Comparison of ENCODE assay signal across 8 cellular contexts in the genomic region with DNA sequence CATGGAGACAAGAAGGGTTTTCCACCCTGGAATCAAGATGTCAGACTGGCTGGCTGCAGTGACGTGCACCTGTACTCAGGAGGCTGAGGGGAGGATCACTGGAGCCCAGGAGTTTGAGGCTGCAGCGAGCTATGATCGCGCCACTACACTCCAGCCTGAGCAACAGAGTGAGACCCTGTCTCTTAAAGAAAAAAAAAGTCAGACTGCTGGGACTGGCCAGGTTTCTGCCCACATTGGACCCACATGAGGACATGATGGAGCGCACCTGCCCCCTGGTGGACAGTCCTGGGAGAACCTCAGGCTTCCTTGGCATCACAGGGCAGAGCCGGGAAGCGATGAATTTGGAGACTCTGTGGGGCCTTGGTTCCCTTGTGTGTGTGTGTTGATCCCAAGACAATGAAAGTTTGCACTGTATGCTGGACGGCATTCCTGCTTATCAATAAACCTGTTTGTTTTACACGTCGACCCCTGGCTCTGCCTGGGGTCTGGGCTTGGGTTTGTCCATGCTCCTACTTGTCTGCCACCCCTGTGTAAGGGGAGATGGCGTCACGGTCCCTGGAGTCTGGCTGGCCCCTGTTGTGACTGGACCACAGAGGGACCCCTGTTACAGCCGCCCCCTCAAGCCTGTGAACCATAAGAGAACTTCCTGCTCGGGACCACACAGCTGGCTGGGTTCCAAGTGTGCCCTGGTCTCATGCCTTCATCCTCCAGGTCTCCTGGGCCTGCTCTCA. TPM values are rescaled to one million over a fixed set of nuclear protein-coding genes. Genes with fewer than 3 reads are reported as not detected.
DNase-seq lines count a peak whose midpoint lies in the region; ATAC-seq and TF ChIP-seq lines count a peak whose summit lies in the region.

No MANE protein-coding gene starts in this region.

- DNase-seq in COLO668 (lab: John Stamatoyannopoulos, UW; ENCODE audit: unreplicated experiment) (peak; percentile 88), H4 (ENCODE audit: low spot score) (peak; percentile 69), NCI-H345 treated with DMSO at 0.1 percent for 48 hours (lab: John Stamatoyannopoulos, UW; ENCODE audit: unreplicated experiment) (peak; percentile 61), cardiac fibroblast (ENCODE audit: low read depth in 2 of 2) (peak; percentile 84 to 88), kidney glomerular epithelial cell (lab: John Stamatoyannopoulos, UW) (peak; percentile 66)
- DNase-seq in activated CD4-positive, CD25-positive, alpha-beta regulatory T cell treated with anti-CD3 and anti-CD28 coated beads, Interleukin-2, amount 50 U/mL, for 72 hours: peak; percentile 87
- DNase-seq in stimulated activated CD4-positive, alpha-beta T cell treated with anti-CD3 and anti-CD28 coated beads, Interleukin-2, amount 100 ng/mL, for 24 hours: peak; percentile 92 to 93

- no peak overlapping the region for H3K4me3 ChIP-seq in cardiac fibroblast (replicated peaks in 1 of 2; ENCODE audit: low read depth in 2 of 2, low read length in 2 of 2)

- peak; percentile 90 for TF ChIP-seq CTCF in cardiac fibroblast (IDR thresholded peaks at IDR 0.05; ENCODE audit: low read depth, low read length)

- ATAC-seq in HG03025 (IDR thresholded peaks at IDR 0.05; ENCODE audit: low FRiP score, unreplicated experiment): no peak

RNA-seq across cellular contexts. Expression of gene VPS13D, which starts 20.9 kb away (rescaled TPM):
- total RNA-seq in H4 (2014; rRNA removed; shearing (Covaris generic)): 6.9 and 9.6 TPM in 2 replicates

RNA-seq across cellular contexts. Expression of gene TNFRSF1B, which starts 42.1 kb away (rescaled TPM):
- total RNA-seq in H4 (2014; rRNA removed; shearing (Covaris generic)): 0.47 and 0.93 TPM in 2 replicates
